1 cellular context compared by ENCODE assay signal in genomic region chr7:134646425-134647305, GRCh38.
TF ChIP-seq lines count a peak whose summit lies in the region.

Gene BPGM (plus strand): TSS chr7:134646853. CDS start chr7:134661508, 14,655 bp downstream.

TF ChIP-seq in GM12878, 131 proteins besides CTCF, POLR2A, EP300 and RAD21 (continued from another document):
- TF ChIP-seq ZBTB11 (CRISPR knock-in tag; IDR thresholded peaks at IDR 0.05), result no peak
- TF ChIP-seq NFIC (IDR thresholded peaks at IDR 0.05; ENCODE audit: low read depth, low read length), result no peak
- no peak for TF ChIP-seq RAD51 (IDR thresholded peaks at IDR 0.05)
- TF ChIP-seq ESRRA (IDR thresholded peaks at IDR 0.05; ENCODE audit: low read length), result no peak
- no peak for TF ChIP-seq ASH2L (IDR thresholded peaks at IDR 0.05; ENCODE audit: borderline replicate concordance, low read depth)
- no peak for TF ChIP-seq SMC3 (IDR thresholded peaks at IDR 0.05; ENCODE audit: borderline replicate concordance, low read length)
- peak; percentile 71 for TF ChIP-seq IKZF1 (conservative IDR thresholded peaks at IDR 0.05)
- TF ChIP-seq EED (IDR thresholded peaks at IDR 0.05; ENCODE audit: low read depth), result peak; percentile 23; the same call in 1 of the 2 replicates
- no peak for TF ChIP-seq NRF1 (conservative IDR thresholded peaks at IDR 0.05; ENCODE audit: low read depth, low read length)
- no peak for TF ChIP-seq KAT2A (conservative IDR thresholded peaks at IDR 0.05; ENCODE audit: control insufficient read depth, low read depth, low read length)
- TF ChIP-seq CHD4 (IDR thresholded peaks at IDR 0.05), result no peak
- TF ChIP-seq CEBPB (IDR thresholded peaks at IDR 0.05; ENCODE audit: borderline replicate concordance in 1 of 2, low read depth in 2 of 2, low read length in 2 of 2), result no peak
- TF ChIP-seq RFX5 (IDR thresholded peaks at IDR 0.05; ENCODE audit: low read depth, low read length), result no peak
- no peak for TF ChIP-seq ATF2 (IDR thresholded peaks at IDR 0.05; ENCODE audit: low read length)
- no peak for TF ChIP-seq ZNF217 (IDR thresholded peaks at IDR 0.05)
- TF ChIP-seq SREBF1 (IDR thresholded peaks at IDR 0.05; ENCODE audit: low read length), result no peak
- TF ChIP-seq ZNF592 (IDR thresholded peaks at IDR 0.05), result no peak
- peak; percentile 97 for TF ChIP-seq PBX3 (IDR thresholded peaks at IDR 0.05; ENCODE audit: insufficient replicate concordance, low read depth, low read length)
- no peak for TF ChIP-seq ZZZ3 (IDR thresholded peaks at IDR 0.05; ENCODE audit: control insufficient read depth, insufficient read length, low read depth)
- peak in 1 of 2 experiments; percentile 64; a peak in 1 of 3 replicates for TF ChIP-seq EGR1 (IDR thresholded peaks at IDR 0.05; ENCODE audit: borderline replicate concordance in 1 of 2, low read depth in 2 of 2, low read length in 2 of 2)
- TF ChIP-seq ELK1 (IDR thresholded peaks at IDR 0.05; ENCODE audit: low read depth, low read length), result peak; percentile 38; the same call in 1 of the 2 replicates
- TF ChIP-seq YY1 (IDR thresholded peaks at IDR 0.05; ENCODE audit: low read depth, low read length), result peak; percentile 94
- no peak for TF ChIP-seq FOXK2 (IDR thresholded peaks at IDR 0.05)
- peak; percentile 39 for TF ChIP-seq HDAC6 (IDR thresholded peaks at IDR 0.05; ENCODE audit: unreplicated experiment)
- peak; percentile 98 for TF ChIP-seq DPF2 (IDR thresholded peaks at IDR 0.05)
- TF ChIP-seq NBN (IDR thresholded peaks at IDR 0.05), result 0 out of 2 replicates have a peak, but pooled peaks have one; percentile 32
- peak; percentile 78 for TF ChIP-seq SMAD5 (IDR thresholded peaks at IDR 0.05; ENCODE audit: low read depth)
- peak; percentile 78 for TF ChIP-seq SKIL (IDR thresholded peaks at IDR 0.05; ENCODE audit: low read depth, poor library complexity, severe bottlenecking)
- peak; percentile 98 for TF ChIP-seq POLR2AphosphoS5 (IDR thresholded peaks at IDR 0.05; ENCODE audit: low read length)
- no peak for TF ChIP-seq ZNF207 (IDR thresholded peaks at IDR 0.05; ENCODE audit: borderline replicate concordance)
- TF ChIP-seq SPI1 (IDR thresholded peaks at IDR 0.05; ENCODE audit: borderline replicate concordance, insufficient read depth, low read depth, low read length), result 0 out of 2 replicates have a peak, but pooled peaks have one; percentile 17
- no peak for TF ChIP-seq BCLAF1 (IDR thresholded peaks at IDR 0.05)
- no peak for TF ChIP-seq USF2 (IDR thresholded peaks at IDR 0.05; ENCODE audit: borderline replicate concordance, low read depth, low read length)
- peak in 1 of 2 experiments; percentile 23; a peak in 2 of 4 replicates for TF ChIP-seq BHLHE40 (IDR thresholded peaks at IDR 0.05; ENCODE audit: borderline replicate concordance in 1 of 2, low read depth in 2 of 2, low read length in 1 of 2)
- no peak for TF ChIP-seq BCL11A (IDR thresholded peaks at IDR 0.05; ENCODE audit: low read depth, low read length)
- peak; percentile 97 for TF ChIP-seq SP1 (IDR thresholded peaks at IDR 0.05; ENCODE audit: low read depth, low read length)
- no peak for TF ChIP-seq STAT1 (conservative IDR thresholded peaks at IDR 0.05)
